Comparison of ENCODE assay signal across 18 cellular contexts in genomic region chr12:89344043-89344861, GRCh38. TPM values are rescaled to one million over a fixed set of nuclear protein-coding genes. Genes with fewer than 3 reads are reported as not detected.
DNase-seq lines count a peak whose midpoint lies in the region; ATAC-seq and TF ChIP-seq lines count a peak whose summit lies in the region.
"Had no signal": no experiment of that assay in that cellular context is flagged by ENCODE, and none has a peak within 500 bp of the region (broad histone marks: within the 10 kb centered on the region; RNA-seq: fewer than 3 reads in every experiment).

No MANE protein-coding gene starts in this region.

- no peak for DNase-seq in CD14-positive monocyte (ENCODE audit: low spot score)
- no peak for DNase-seq in HFFc6
- no peak for DNase-seq in body of pancreas
- DNase-seq in neural crest cell (ENCODE audit: low read depth, low spot score), result no peak
- DNase-seq in COLO829 (ENCODE audit: low spot score), result no peak
- DNase-seq in dorsolateral prefrontal cortex, result no peak
- DNase-seq: activated CD8-positive, alpha-beta memory T cell treated with anti-CD3 and anti-CD28 coated beads, Interleukin-2, amount 50 U/mL, for 4 hours; activated naive CD4-positive, alpha-beta T cell treated with anti-CD3 and anti-CD28 coated beads for 36 hours; AML-193; DMS79 treated with DMSO at 0.1 percent for 48 hours; KG1; mammary epithelial cell; NCI-H1436 treated with DMSO at 0.1 percent for 48 hours; NCI-H226; sigmoid colon; testis had no signal

- peaks cover 53% of the 10 kb centered on the region for H3K4me1 ChIP-seq in body of pancreas
- H3K4me1 ChIP-seq: testis had no signal

- H3K9me3 ChIP-seq in body of pancreas, result no peaks in the 10 kb centered on the region
- H3K9me3 ChIP-seq: esophagus muscularis mucosa, sigmoid colon, testis had no signal

- no peaks in the 10 kb centered on the region for H3K36me3 ChIP-seq in body of pancreas (replicated peaks in 1 of 2; ENCODE audit: insufficient read depth in 1 of 2, low read depth in 2 of 2)

- H3K36me3 Mint-ChIP-seq in CD14-positive monocyte (peaks cover 31 to 34% of the 10 kb centered on the region in 2 donors), HFFc6 (ENCODE audit: low read depth) (peaks cover 22% of the 10 kb centered on the region), neural crest cell (ENCODE audit: low read depth) (peaks cover 15% of the 10 kb centered on the region)

- peaks cover 0 to 9% (median 2%) of the 10 kb centered on the region in 3 donors for H3K27me3 Mint-ChIP-seq in CD14-positive monocyte (ENCODE audit: low read depth in 3 of 3)
- H3K27me3 Mint-ChIP-seq in HFFc6 (ENCODE audit: insufficient read depth), result peaks cover 15% of the 10 kb centered on the region
- no peaks in the 10 kb centered on the region for H3K27me3 Mint-ChIP-seq in neural crest cell (ENCODE audit: low read depth)

- no peak overlapping the region for H3K4me3 ChIP-seq in body of pancreas
- H3K4me3 ChIP-seq in dorsolateral prefrontal cortex, result no peak overlapping the region
- H3K4me3 ChIP-seq: esophagus muscularis mucosa, sigmoid colon, testis had no signal

- H3K27ac ChIP-seq in body of pancreas (peak overlapping the region; percentile 23 to 72 (median 52)), dorsolateral prefrontal cortex (peak overlapping the region in 3 of 59 donors; percentile 4 to 94 (median 11))
- H3K27ac ChIP-seq: esophagus muscularis mucosa, sigmoid colon, testis had no signal

- no peak for TF ChIP-seq POLR2A in body of pancreas (IDR thresholded peaks at IDR 0.05)

- ATAC-seq in body of pancreas, result peak; percentile 31
- ATAC-seq in GM19023 (IDR thresholded peaks at IDR 0.05; ENCODE audit: unreplicated experiment), result no peak

- 28 to 31% methylated on average over 10 of the region's 10 CpGs for whole genome bisulfite sequencing in body of pancreas, 2 donors

- peak overlapping the region in 4 of 7 donors; percentile 25 to 86 (median 60) for H3K27ac Mint-ChIP-seq in CD14-positive monocyte
- peak overlapping the region; percentile 4; the same call in 1 of the 2 replicates for H3K27ac Mint-ChIP-seq in HFFc6
- H3K27ac Mint-ChIP-seq in neural crest cell (ENCODE audit: unreplicated experiment), result peak overlapping the region; percentile 94
- H3K27ac Mint-ChIP-seq: activated naive CD4-positive, alpha-beta T cell treated with anti-CD3 and anti-CD28 coated beads for 36 hours had no signal

- H3K4me1 Mint-ChIP-seq in CD14-positive monocyte (peaks cover 54% of the 10 kb centered on the region), HFFc6 (ENCODE audit: low read depth) (peaks cover 41% of the 10 kb centered on the region), neural crest cell (peaks cover 83% of the 10 kb centered on the region)

- intact Hi-C loops in CD14-positive monocyte (cut with micrococcal nuclease) (loop anchor here in 1 of 2 donors (10.0 kb wide), 1 partner anchor 121 kb away; no protein-coding TSS in a partner anchor), body of pancreas (cut with DNase I) (no loop called here), dorsolateral prefrontal cortex (cut with DNase I) (no loop called here)

- H3K27me3 ChIP-seq in body of pancreas, result no peaks in the 10 kb centered on the region
- H3K27me3 ChIP-seq in dorsolateral prefrontal cortex, result peaks cover 0 to 7% (median 0%) of the 10 kb centered on the region in 45 donors
- H3K27me3 ChIP-seq: esophagus muscularis mucosa, sigmoid colon, testis had no signal

- H3K4me3 Mint-ChIP-seq in CD14-positive monocyte (peak overlapping the region in 1 of 2 donors; percentile 65), HFFc6 (no peak overlapping the region), neural crest cell (peak overlapping the region; percentile 77)
- H3K4me3 Mint-ChIP-seq: activated naive CD4-positive, alpha-beta T cell treated with anti-CD3 and anti-CD28 coated beads for 36 hours had no signal

- no peak for TF ChIP-seq CTCF in CD14-positive monocyte (IDR thresholded peaks at IDR 0.05)
- no peak for TF ChIP-seq CTCF in HFFc6 (IDR thresholded peaks at IDR 0.05)
- TF ChIP-seq CTCF in body of pancreas (IDR thresholded peaks at IDR 0.05), result no peak
- TF ChIP-seq CTCF in neural crest cell (conservative IDR thresholded peaks at IDR 0.05), result no peak
- no peak for TF ChIP-seq CTCF in dorsolateral prefrontal cortex (IDR thresholded peaks at IDR 0.05 in 54 of 56, conservative IDR thresholded peaks at IDR 0.05 in 2 of 56; ENCODE audit: low read depth in 1 of 56, partially characterized antibody in 56 of 56)

- peaks cover 0 to 4% (median 1%) of the 10 kb centered on the region in 7 donors for H3K9me3 Mint-ChIP-seq in CD14-positive monocyte
- no peaks in the 10 kb centered on the region for H3K9me3 Mint-ChIP-seq in HFFc6
- peaks cover 3% of the 10 kb centered on the region for H3K9me3 Mint-ChIP-seq in neural crest cell
- H3K9me3 Mint-ChIP-seq: activated naive CD4-positive, alpha-beta T cell treated with anti-CD3 and anti-CD28 coated beads for 36 hours had no signal

RNA-seq across cellular contexts. Expression of gene DUSP6, which starts 8.0 kb away (rescaled TPM):
- polyA plus RNA-seq in CD14-positive monocyte, result 100 to 1,000 TPM; 653 to 880 TPM
- 10 to 100 TPM; 42.2 to 77.8 (median 46.2) TPM for total RNA-seq in HFFc6 (2021; fragmentation: NEBNext Ultra II Directional; extraction: Animal tissue kit (Norgen Biotek cat#: 25700))
- total RNA-seq in body of pancreas (10 to 100 TPM; 21.3 to 49.8 TPM), neural crest cell (109 and 112 TPM in 2 replicates), dorsolateral prefrontal cortex (10 to 100 TPM in 119 of 120 experiments, 1 to 10 TPM in 1; 8.1 to 87.8 (median 26.2) TPM)

Comparison
In these comparisons a context has a peak if more than half of its experiments do, and no peak if none do; other contexts are left out.
1. H3K27ac Mint-ChIP-seq: peak in every context shown above with its lines; median percentile 94 in neural crest cell; 60 in CD14-positive monocyte; 4 in HFFc6.